Comparison of ENCODE assay signal across 8 cellular contexts in genomic region chr7:88758355-88759215, GRCh38. TPM values are rescaled to one million over a fixed set of nuclear protein-coding genes. Genes with fewer than 3 reads are reported as not detected.
DNase-seq lines count a peak whose midpoint lies in the region; ATAC-seq and TF ChIP-seq lines count a peak whose summit lies in the region.

No MANE protein-coding gene starts in this region.

- peaks cover 12% of the 10 kb centered on the region for H3K4me1 Mint-ChIP-seq in endodermal cell
- H3K4me1 Mint-ChIP-seq in nephron = peaks cover 8% of the 10 kb centered on the region

- DNase-seq in DMS114 treated with DMSO at 0.1 percent for 48 hours (lab: John Stamatoyannopoulos, UW; ENCODE audit: unreplicated experiment) (peak; percentile 3), NCI-H1105 (lab: John Stamatoyannopoulos, UW) (peak; percentile 39), endodermal cell (peak; percentile 64), SW 1271 (lab: John Stamatoyannopoulos, UW) (no peak)

- H3K9ac ChIP-seq in endodermal cell (ENCODE audit: extremely low read depth, low read length, poor library complexity, severe bottlenecking) = no peak overlapping the region

- TF ChIP-seq CTCF in endodermal cell (conservative IDR thresholded peaks at IDR 0.05) (peak; percentile 25), nephron (IDR thresholded peaks at IDR 0.05; ENCODE audit: unreplicated experiment in 3 of 3) (peak in 1 of 3 experiments; percentile 5)

- no peaks in the 10 kb centered on the region for H3K9me3 ChIP-seq in endodermal cell (ENCODE audit: control insufficient read depth, low read length)

- ATAC-seq in HG02798 (IDR thresholded peaks at IDR 0.05; ENCODE audit: poor library complexity, unreplicated experiment) (no peak), GM21423 (IDR thresholded peaks at IDR 0.05; ENCODE audit: unreplicated experiment) (no peak), GM21390 (IDR thresholded peaks at IDR 0.05; ENCODE audit: unreplicated experiment) (no peak)

- H3K36me3 Mint-ChIP-seq in endodermal cell (ENCODE audit: low read depth) (no peaks in the 10 kb centered on the region), nephron (ENCODE audit: low read depth) (no peaks in the 10 kb centered on the region)

- H3K36me3 ChIP-seq in endodermal cell (ENCODE audit: control insufficient read depth, insufficient read depth, low read length) = no peaks in the 10 kb centered on the region

- H3K9me3 Mint-ChIP-seq in endodermal cell = no peaks in the 10 kb centered on the region
- H3K9me3 Mint-ChIP-seq in nephron = no peaks in the 10 kb centered on the region

- no peak overlapping the region for H3K27ac Mint-ChIP-seq in endodermal cell
- H3K27ac Mint-ChIP-seq in nephron = no peak overlapping the region

- peak overlapping the region; percentile 76 for H3K4me3 ChIP-seq in endodermal cell (ENCODE audit: low read length)

- H3K27me3 ChIP-seq in endodermal cell (ENCODE audit: control insufficient read depth, insufficient read depth, low read length, poor library complexity, severe bottlenecking) = peaks cover 50% of the 10 kb centered on the region

- 2 to 10% methylated on average over 6 to 33 of the region's 33 CpGs for WGBS in endodermal cell (ENCODE audit: insufficient coverage in 1 of 2, insufficient read length in 1 of 2), 2 experiments

- H3K4me1 ChIP-seq in endodermal cell (ENCODE audit: control insufficient read depth, insufficient read depth, low read length) = peaks cover 5% of the 10 kb centered on the region

- peaks cover 72% of the 10 kb centered on the region for H3K27me3 Mint-ChIP-seq in endodermal cell (ENCODE audit: insufficient read depth)
- peaks cover 87% of the 10 kb centered on the region for H3K27me3 Mint-ChIP-seq in nephron (ENCODE audit: low read depth)

- no peak overlapping the region for H3K27ac ChIP-seq in endodermal cell (ENCODE audit: low read depth, low read length)

- H3K4me3 Mint-ChIP-seq in endodermal cell (peak overlapping the region; percentile 55), nephron (peak overlapping the region; percentile 85 to 88 (median 85))

RNA-seq across cellular contexts. Expression of gene ZNF804B, which starts 0.9 kb away (rescaled TPM):
- total RNA-seq in endodermal cell = under 1 TPM; 0.13 to 0.49 TPM
- not detected for polyA plus RNA-seq in endodermal cell (2013, experiment 1 of 2)
- not detected for polyA plus RNA-seq in endodermal cell (2013, experiment 2 of 2)

RNA-seq across cellular contexts. Expression of gene TEX47, which starts 37.0 kb away (rescaled TPM):
- total RNA-seq in endodermal cell = not detected
- not detected for polyA plus RNA-seq in endodermal cell (2013, experiment 1 of 2)
- polyA plus RNA-seq in endodermal cell (2013, experiment 2 of 2) = not detected

Comparison
In these comparisons a context has a peak if more than half of its experiments do, and no peak if none do; other contexts are left out.
1. DNase-seq: peak in DMS114 treated with DMSO at 0.1 percent for 48 hours (single experiment), NCI-H1105 (single experiment) and endodermal cell (single experiment); none in SW 1271 (0 of 2).